In the genomic region with DNA sequence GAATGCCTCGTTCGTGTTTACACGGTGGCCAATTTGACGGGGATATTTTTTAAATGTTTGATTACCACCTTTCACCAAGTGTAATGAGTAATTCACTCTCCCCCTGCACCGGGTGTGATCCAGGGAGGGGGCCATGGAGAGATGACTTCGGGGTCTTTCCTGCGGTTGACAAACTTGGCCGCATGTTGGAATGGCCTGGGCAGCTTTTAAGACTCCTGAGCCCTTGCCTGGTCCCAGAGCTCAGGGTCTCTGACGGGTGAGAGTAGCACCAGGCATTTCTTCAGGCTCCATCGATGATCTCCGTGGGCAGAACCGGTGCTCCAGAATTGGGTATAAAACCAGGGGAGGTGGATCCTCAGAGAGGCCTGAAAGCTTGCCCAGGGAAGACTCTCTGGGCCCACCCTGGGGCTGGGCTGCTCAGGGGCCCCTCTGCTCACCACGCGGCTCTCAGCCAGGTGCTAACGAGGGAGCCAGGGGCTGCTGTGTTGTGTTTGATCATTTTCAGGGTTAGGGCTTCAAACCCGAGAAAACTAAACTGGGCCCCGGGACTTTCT, we compare ENCODE assay signal across 8 cellular contexts. TPM values are rescaled to one million over a fixed set of nuclear protein-coding genes. Genes with fewer than 3 reads are reported as not detected.
DNase-seq lines count a peak whose midpoint lies in the region; ATAC-seq and TF ChIP-seq lines count a peak whose summit lies in the region.

No MANE protein-coding gene starts in this region.

- H3K4me2 ChIP-seq in DOHH2 (ENCODE audit: low read length) = peak overlapping the region; percentile 82

- H3K79me2 ChIP-seq in DOHH2 (ENCODE audit: control insufficient read depth, low read length) = peaks cover 59% of the 10 kb centered on the region

- peak overlapping the region; percentile 90 to 94 for H3K27ac Mint-ChIP-seq in effector memory CD8-positive, alpha-beta T cell
- peak overlapping the region; percentile 72 for H3K27ac Mint-ChIP-seq in nephron progenitor cell

- DNase-seq in HFF-Myc (ENCODE audit: extremely low read depth, low read depth) (no peak), nephron progenitor cell (peak; percentile 11), GM10266 (ENCODE audit: extremely low spot score) (no peak), A172 (ENCODE audit: low spot score) (no peak), LoVo (ENCODE audit: low spot score) (no peak)
- peak in 1 of 3 experiments; percentile 13 for DNase-seq in effector memory CD8-positive, alpha-beta T cell

- peak; percentile 7 for ATAC-seq in SK-N-SH treated with all-trans-retinoic acid at 6 μM for 48 hours
- ATAC-seq in effector memory CD8-positive, alpha-beta T cell (replicated peaks) = peak; percentile 9

- no peaks in the 10 kb centered on the region for H4K20me1 ChIP-seq in DOHH2 (ENCODE audit: control insufficient read depth, insufficient read depth, low read depth, low read length)

- peaks cover 20% of the 10 kb centered on the region for H3K36me3 Mint-ChIP-seq in effector memory CD8-positive, alpha-beta T cell (ENCODE audit: insufficient read depth)
- H3K36me3 Mint-ChIP-seq in nephron progenitor cell (ENCODE audit: low read depth) = peaks cover 40% of the 10 kb centered on the region

- H3K4me3 ChIP-seq in DOHH2 (ENCODE audit: low read length) (peak overlapping the region; percentile 93), HFF-Myc (replicated peaks; ENCODE audit: low read depth, low read length) (peak overlapping the region; percentile 56)

- peaks cover 7% of the 10 kb centered on the region for H3F3A ChIP-seq in DOHH2 (ENCODE audit: control insufficient read depth, insufficient read depth)

- no peaks in the 10 kb centered on the region for H3K27me3 ChIP-seq in DOHH2 (ENCODE audit: control insufficient read depth, low read length)

- no peaks in the 10 kb centered on the region for H3K9me3 ChIP-seq in DOHH2 (ENCODE audit: control insufficient read depth, insufficient read depth, low read length)

- H3K36me3 ChIP-seq in DOHH2 (ENCODE audit: control insufficient read depth, low read length) = peaks cover 40% of the 10 kb centered on the region

- peaks cover 24% of the 10 kb centered on the region for H3K4me1 ChIP-seq in DOHH2 (ENCODE audit: control insufficient read depth, low read length)

- TF ChIP-seq CTCF in DOHH2 (IDR thresholded peaks at IDR 0.05; ENCODE audit: low read depth, low read length, poor library complexity, severe bottlenecking) (no peak), HFF-Myc (IDR thresholded peaks at IDR 0.05; ENCODE audit: low read depth, low read length, missing control alignments) (no peak), nephron progenitor cell (IDR thresholded peaks at IDR 0.05) (no peak), GM10266 (IDR thresholded peaks at IDR 0.05; ENCODE audit: control insufficient read depth, insufficient read depth, low read depth, missing control alignments) (no peak)

- no peaks in the 10 kb centered on the region for H3K27me3 Mint-ChIP-seq in effector memory CD8-positive, alpha-beta T cell
- no peaks in the 10 kb centered on the region for H3K27me3 Mint-ChIP-seq in nephron progenitor cell (ENCODE audit: low read depth, poor library complexity)

- no peaks in the 10 kb centered on the region for H3K9me2 ChIP-seq in DOHH2 (replicated peaks; ENCODE audit: control insufficient read depth, low read length)

- peaks cover 25 to 35% of the 10 kb centered on the region in 2 donors for H3K4me1 Mint-ChIP-seq in effector memory CD8-positive, alpha-beta T cell (ENCODE audit: low read depth in 2 of 2)
- peaks cover 28% of the 10 kb centered on the region for H3K4me1 Mint-ChIP-seq in nephron progenitor cell

- peak overlapping the region; percentile 84 to 85 for H3K4me3 Mint-ChIP-seq in effector memory CD8-positive, alpha-beta T cell
- peak overlapping the region; percentile 90 for H3K4me3 Mint-ChIP-seq in nephron progenitor cell

- no peaks in the 10 kb centered on the region for H3K9me3 Mint-ChIP-seq in effector memory CD8-positive, alpha-beta T cell
- H3K9me3 Mint-ChIP-seq in nephron progenitor cell = peaks cover 4% of the 10 kb centered on the region

- peak overlapping the region; percentile 16; the same call in 1 of the 2 replicates for H3K27ac ChIP-seq in DOHH2 (ENCODE audit: low read depth, low read length)

TF ChIP-seq in SK-N-SH treated with all-trans-retinoic acid at 6 μM for 48 hours, 23 proteins besides CTCF, POLR2A, EP300 and RAD21:
- no peak for TF ChIP-seq TOX (CRISPR knock-in tag; IDR thresholded peaks at IDR 0.05; ENCODE audit: borderline replicate concordance)
- no peak for TF ChIP-seq PPARA (CRISPR knock-in tag; IDR thresholded peaks at IDR 0.05; ENCODE audit: borderline replicate concordance)
- no peak for TF ChIP-seq ZFP30 (CRISPR knock-in tag; IDR thresholded peaks at IDR 0.05)
- no peak for TF ChIP-seq GLIS3 (CRISPR knock-in tag; IDR thresholded peaks at IDR 0.05)
- TF ChIP-seq, protein P1, sequence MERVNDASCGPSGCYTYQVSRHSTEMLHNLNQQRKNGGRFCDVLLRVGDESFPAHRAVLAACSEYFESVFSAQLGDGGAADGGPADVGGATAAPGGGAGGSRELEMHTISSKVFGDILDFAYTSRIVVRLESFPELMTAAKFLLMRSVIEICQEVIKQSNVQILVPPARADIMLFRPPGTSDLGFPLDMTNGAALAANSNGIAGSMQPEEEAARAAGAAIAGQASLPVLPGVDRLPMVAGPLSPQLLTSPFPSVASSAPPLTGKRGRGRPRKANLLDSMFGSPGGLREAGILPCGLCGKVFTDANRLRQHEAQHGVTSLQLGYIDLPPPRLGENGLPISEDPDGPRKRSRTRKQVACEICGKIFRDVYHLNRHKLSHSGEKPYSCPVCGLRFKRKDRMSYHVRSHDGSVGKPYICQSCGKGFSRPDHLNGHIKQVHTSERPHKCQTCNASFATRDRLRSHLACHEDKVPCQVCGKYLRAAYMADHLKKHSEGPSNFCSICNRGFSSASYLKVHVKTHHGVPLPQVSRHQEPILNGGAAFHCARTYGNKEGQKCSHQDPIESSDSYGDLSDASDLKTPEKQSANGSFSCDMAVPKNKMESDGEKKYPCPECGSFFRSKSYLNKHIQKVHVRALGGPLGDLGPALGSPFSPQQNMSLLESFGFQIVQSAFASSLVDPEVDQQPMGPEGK (CRISPR knock-in tag; IDR thresholded peaks at IDR 0.05; ENCODE audit: borderline replicate concordance) = no peak
- TF ChIP-seq ZFP3 (CRISPR knock-in tag; IDR thresholded peaks at IDR 0.05) = no peak
- no peak for TF ChIP-seq ARNTL (CRISPR knock-in tag; IDR thresholded peaks at IDR 0.05; ENCODE audit: borderline replicate concordance, low read depth)
- no peak for TF ChIP-seq RARB (CRISPR knock-in tag; IDR thresholded peaks at IDR 0.05)
- TF ChIP-seq ZNF565 (CRISPR knock-in tag; conservative IDR thresholded peaks at IDR 0.05; ENCODE audit: low read depth) = no peak
- no peak for TF ChIP-seq CREB5 (CRISPR knock-in tag; IDR thresholded peaks at IDR 0.05; ENCODE audit: low read depth)
- TF ChIP-seq CSDC2 (CRISPR knock-in tag; IDR thresholded peaks at IDR 0.05) = no peak
- TF ChIP-seq TCF4 (CRISPR knock-in tag; IDR thresholded peaks at IDR 0.05; ENCODE audit: borderline replicate concordance) = no peak
- TF ChIP-seq BACH2 (CRISPR knock-in tag; IDR thresholded peaks at IDR 0.05; ENCODE audit: borderline replicate concordance) = no peak
- no peak for TF ChIP-seq SNAI2 (CRISPR knock-in tag; IDR thresholded peaks at IDR 0.05)

RNA-seq across cellular contexts. Expression of gene ZNF282, which starts 0.9 kb away (rescaled TPM):
- 18.0 and 19.1 TPM in 2 replicates for total RNA-seq in A172 (2014; rRNA removed; shearing (Covaris generic))

RNA-seq across cellular contexts. Expression of gene ZNF212, which starts 43.2 kb away (rescaled TPM):
- total RNA-seq in A172 (2014; rRNA removed; shearing (Covaris generic)) = 2.7 and 4.0 TPM in 2 replicates

RNA-seq across cellular contexts. Expression of gene ZNF398, which starts 49.0 kb away (rescaled TPM):
- total RNA-seq in A172 (2014; rRNA removed; shearing (Covaris generic)) = 7.3 and 9.2 TPM in 2 replicates
